ENCODE assay signal across 25 cellular contexts in the genomic region with DNA sequence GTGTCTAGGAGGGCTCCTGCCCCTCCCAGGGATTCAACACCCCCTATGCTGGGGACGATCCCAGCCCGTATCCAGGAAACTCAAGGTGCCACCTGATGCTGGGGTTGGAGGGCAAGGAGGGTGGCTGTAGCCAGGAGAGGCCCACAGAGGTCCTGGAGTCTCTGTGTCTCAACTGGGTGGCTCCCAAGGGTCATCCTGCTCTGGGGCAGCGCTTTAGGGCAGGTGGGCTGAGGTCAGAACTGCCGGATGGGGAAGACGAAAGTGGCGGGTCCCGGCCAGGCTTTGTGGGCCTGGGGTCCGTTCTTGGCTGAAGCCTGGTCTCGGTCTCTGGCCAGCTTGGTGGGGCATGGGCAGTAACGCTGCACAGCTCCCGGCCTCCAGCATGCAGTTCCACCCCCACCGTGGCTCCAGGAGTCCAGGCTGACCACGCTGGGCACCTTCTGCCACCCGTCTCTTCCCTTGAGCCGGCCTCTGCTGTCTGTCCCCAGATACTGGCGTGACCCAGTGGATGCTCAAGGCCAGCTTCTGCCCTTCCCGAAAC. TPM values are rescaled to one million over a fixed set of nuclear protein-coding genes. Genes with fewer than 3 reads are reported as not detected.
"Had no signal": no experiment of that assay in that cellular context is flagged by ENCODE, and none has a peak within 500 bp of the region (broad histone marks: within the 10 kb centered on the region; RNA-seq: fewer than 3 reads in every experiment).

No MANE protein-coding gene starts in this region.

- DNase-seq: activated B cell treated with CpG ODN at 0.5 μM for 24 hours; activated CD4-positive, alpha-beta T cell treated with anti-CD3 and anti-CD28 coated beads for 48 hours; activated CD8-positive, alpha-beta memory T cell treated with anti-CD3 and anti-CD28 coated beads, Interleukin-2, amount 50 U/mL, for 4 hours; activated CD8-positive, alpha-beta T cell treated with anti-CD3 and anti-CD28 coated beads, Interleukin-2, amount 10 ng/mL, durations not matched to agents 7 days and 5 days; activated gamma-delta T cell; activated T-cell treated with anti-CD3 and anti-CD28 coated beads, Interleukin-2, amount 50 U/mL, for 48 hours; amniotic stem cell; caudate nucleus; colonic mucosa; effector CD4-positive, alpha-beta T cell; immature natural killer cell; lower lobe of right lung; retina; stimulated activated CD4-positive, alpha-beta T cell treated with anti-CD3 and anti-CD28 coated beads, Interleukin-2, amount 100 ng/mL, for 48 hours; T-helper 2 cell; tibial artery had no signal

- H3K36me3 ChIP-seq: colonic mucosa had no signal

- FAIRE-seq: frontal cortex, TTC549 had no signal

- H3K36me3 Mint-ChIP-seq: activated naive CD8-positive, alpha-beta T cell had no signal

- H3K27ac Mint-ChIP-seq: activated B cell treated with CpG ODN at 0.5 μM for 24 hours; activated CD8-positive, alpha-beta T cell treated with anti-CD3 and anti-CD28 coated beads, Interleukin-2, amount 10 ng/mL, durations not matched to agents 7 days and 5 days; activated naive CD8-positive, alpha-beta T cell; immature natural killer cell; mesothelial cell of epicardium; stimulated activated memory B cell treated with anti-CD40 and anti-IgM and Interleukin-4, amounts not matched to agents 10 μg/mL and 1 μg/mL and 100 μg/mL, for 72 hours had no signal

- H3K4me3 Mint-ChIP-seq: activated B cell treated with CpG ODN at 0.5 μM for 24 hours; activated CD8-positive, alpha-beta T cell treated with anti-CD3 and anti-CD28 coated beads, Interleukin-2, amount 10 ng/mL, durations not matched to agents 7 days and 5 days; activated naive CD8-positive, alpha-beta T cell; immature natural killer cell; mesothelial cell of epicardium; stimulated activated memory B cell treated with anti-CD40 and anti-IgM and Interleukin-4, amounts not matched to agents 10 μg/mL and 1 μg/mL and 100 μg/mL, for 72 hours had no signal

- H2AFZ ChIP-seq: parathyroid adenoma had no signal

- H3K9ac ChIP-seq: parathyroid adenoma had no signal

- H3K9me3 Mint-ChIP-seq: activated B cell treated with CpG ODN at 0.5 μM for 24 hours; immature natural killer cell; mesothelial cell of epicardium; stimulated activated memory B cell treated with anti-CD40 and anti-IgM and Interleukin-4, amounts not matched to agents 10 μg/mL and 1 μg/mL and 100 μg/mL, for 72 hours had no signal

- H3K27ac ChIP-seq: body of pancreas, colonic mucosa, heart left ventricle, lower lobe of right lung, parathyroid adenoma, tibial artery had no signal

- H3K27me3 Mint-ChIP-seq: activated naive CD8-positive, alpha-beta T cell had no signal

- H3K4me1 ChIP-seq: colonic mucosa, lower lobe of right lung, parathyroid adenoma, tibial artery had no signal

- H3K9me3 ChIP-seq: body of pancreas, colonic mucosa, heart left ventricle, lower lobe of right lung, tibial artery had no signal

- H3K4me3 ChIP-seq: body of pancreas, colonic mucosa, heart left ventricle, lower lobe of right lung, tibial artery had no signal

- H3K4me1 Mint-ChIP-seq: activated B cell treated with CpG ODN at 0.5 μM for 24 hours, immature natural killer cell had no signal

- H3K79me2 ChIP-seq: parathyroid adenoma had no signal

- H3K27me3 ChIP-seq: body of pancreas, colonic mucosa had no signal

- ATAC-seq: stimulated activated memory B cell treated with anti-CD40 and anti-IgM and Interleukin-4, amounts not matched to agents 10 μg/mL and 1 μg/mL and 100 μg/mL, for 72 hours had no signal

RNA-seq across cellular contexts. Expression of gene COL20A1, which starts 2.8 kb away (rescaled TPM):
- total RNA-seq: activated B cell treated with CpG ODN at 0.5 μM for 24 hours; activated CD8-positive, alpha-beta T cell treated with anti-CD3 and anti-CD28 coated beads, Interleukin-2, amount 10 ng/mL, durations not matched to agents 7 days and 5 days; body of pancreas; colonic mucosa; heart left ventricle; lower lobe of right lung had no signal
- polyA plus RNA-seq: heart left ventricle, immature natural killer cell had no signal

RNA-seq across cellular contexts. Expression of gene NKAIN4, which starts 35.9 kb away (rescaled TPM):
- total RNA-seq: activated B cell treated with CpG ODN at 0.5 μM for 24 hours; activated CD8-positive, alpha-beta T cell treated with anti-CD3 and anti-CD28 coated beads, Interleukin-2, amount 10 ng/mL, durations not matched to agents 7 days and 5 days; body of pancreas; heart left ventricle; lower lobe of right lung had no signal
- polyA plus RNA-seq: heart left ventricle, immature natural killer cell had no signal

RNA-seq across cellular contexts. Expression of gene BIRC7, which starts 54.5 kb away (rescaled TPM):
- total RNA-seq: activated B cell treated with CpG ODN at 0.5 μM for 24 hours, body of pancreas, colonic mucosa, frontal cortex had no signal
- polyA plus RNA-seq: heart left ventricle, immature natural killer cell, neural cell had no signal
